In genomic region chr11:13327421-13327820, GRCh38 we compare ENCODE assay signal across 19 cellular contexts. TPM values are rescaled to one million over a fixed set of nuclear protein-coding genes. Genes with fewer than 3 reads are reported as not detected.
A peak's percentile ranks its signal among the peaks of the same experiment; 100 is the strongest.
DNase-seq lines count a peak whose midpoint lies in the region; ATAC-seq and TF ChIP-seq lines count a peak whose summit lies in the region.
"Had no signal": no experiment of that assay in that cellular context is flagged by ENCODE, and none has a peak within 500 bp of the region (broad histone marks: within the 10 kb centered on the region; RNA-seq: fewer than 3 reads in every experiment).

No MANE protein-coding gene starts in this region.

- no peaks in the 10 kb centered on the region for H3K9me3 Mint-ChIP-seq in natural killer cell
- no peaks in the 10 kb centered on the region for H3K9me3 Mint-ChIP-seq in natural killer cell treated with Interleukin-12 subunit alpha and Interleukin-12 subunit beta and Interleukin-15 and Interleukin-18, amount 100 ng/mL, for 72 hours
- no peaks in the 10 kb centered on the region for H3K9me3 Mint-ChIP-seq in stimulated activated memory B cell treated with anti-CD40 and anti-IgM and Interleukin-4, amounts not matched to agents 10 μg/mL and 1 μg/mL and 100 μg/mL, for 72 hours
- H3K9me3 Mint-ChIP-seq: activated naive CD4-positive, alpha-beta T cell treated with anti-CD3 and anti-CD28 coated beads, Interleukin-2, amount 50 U/mL, for 72 hours; activated T-cell treated with anti-CD3 and anti-CD28 coated beads, Interleukin-2, amount 50 U/mL, for 72 hours; neural crest cell had no signal

- no peak overlapping the region for H3K4me3 Mint-ChIP-seq in natural killer cell
- H3K4me3 Mint-ChIP-seq in natural killer cell treated with Interleukin-12 subunit alpha and Interleukin-12 subunit beta and Interleukin-15 and Interleukin-18, amount 100 ng/mL, for 72 hours: no peak overlapping the region
- no peak overlapping the region for H3K4me3 Mint-ChIP-seq in stimulated activated memory B cell treated with anti-CD40 and anti-IgM and Interleukin-4, amounts not matched to agents 10 μg/mL and 1 μg/mL and 100 μg/mL, for 72 hours
- H3K4me3 Mint-ChIP-seq: activated T-cell treated with anti-CD3 and anti-CD28 coated beads, Interleukin-2, amount 50 U/mL, for 72 hours; neural crest cell had no signal

- H3K27me3 Mint-ChIP-seq in natural killer cell (ENCODE audit: low read depth in 2 of 2): no peaks in the 10 kb centered on the region
- no peaks in the 10 kb centered on the region for H3K27me3 Mint-ChIP-seq in natural killer cell treated with Interleukin-12 subunit alpha and Interleukin-12 subunit beta and Interleukin-15 and Interleukin-18, amount 100 ng/mL, for 72 hours
- H3K27me3 Mint-ChIP-seq in stimulated activated memory B cell treated with anti-CD40 and anti-IgM and Interleukin-4, amounts not matched to agents 10 μg/mL and 1 μg/mL and 100 μg/mL, for 72 hours: no peaks in the 10 kb centered on the region

- peak overlapping the region in 1 of 5 donors; percentile 3 for H3K9ac ChIP-seq in subcutaneous abdominal adipose tissue (ENCODE audit: low read length in 5 of 5)

- ATAC-seq in natural killer cell (no peak), HG03039 (IDR thresholded peaks at IDR 0.05; ENCODE audit: unreplicated experiment) (no peak), GM21526 (IDR thresholded peaks at IDR 0.05; ENCODE audit: low FRiP score, unreplicated experiment) (no peak)
- ATAC-seq in natural killer cell treated with Interleukin-12 subunit alpha and Interleukin-12 subunit beta and Interleukin-15 and Interleukin-18, amount 100 ng/mL, for 72 hours: no peak
- no peak for ATAC-seq in stimulated activated memory B cell treated with anti-CD40 and anti-IgM and Interleukin-4, amounts not matched to agents 10 μg/mL and 1 μg/mL and 100 μg/mL, for 72 hours
- ATAC-seq: activated naive CD4-positive, alpha-beta T cell treated with anti-CD3 and anti-CD28 coated beads, Interleukin-2, amount 50 U/mL, for 72 hours; activated T-cell treated with anti-CD3 and anti-CD28 coated beads, Interleukin-2, amount 50 U/mL, for 72 hours; left lung; SK-N-SH treated with all-trans-retinoic acid at 6 μM for 48 hours had no signal

- peaks cover 0 to 43% (median 38%) of the 10 kb centered on the region in 5 donors for H3K4me1 ChIP-seq in subcutaneous abdominal adipose tissue (ENCODE audit: control insufficient read depth in 5 of 5, insufficient read depth in 5 of 5, low read length in 5 of 5)

- no peak overlapping the region for H3K4me3 ChIP-seq in subcutaneous abdominal adipose tissue (ENCODE audit: low read depth in 1 of 5, low read length in 5 of 5)
- H3K4me3 ChIP-seq: left lung had no signal

- TF ChIP-seq CTCF in natural killer cell (IDR thresholded peaks at IDR 0.05): no peak

- peak overlapping the region; percentile 78 to 79 for H3K27ac Mint-ChIP-seq in natural killer cell
- H3K27ac Mint-ChIP-seq in natural killer cell treated with Interleukin-12 subunit alpha and Interleukin-12 subunit beta and Interleukin-15 and Interleukin-18, amount 100 ng/mL, for 72 hours: peak overlapping the region in 1 of 2 donors; percentile 36
- no peak overlapping the region for H3K27ac Mint-ChIP-seq in stimulated activated memory B cell treated with anti-CD40 and anti-IgM and Interleukin-4, amounts not matched to agents 10 μg/mL and 1 μg/mL and 100 μg/mL, for 72 hours
- H3K27ac Mint-ChIP-seq: activated T-cell treated with anti-CD3 and anti-CD28 coated beads, Interleukin-2, amount 50 U/mL, for 72 hours had no signal

- H3K27me3 ChIP-seq in subcutaneous abdominal adipose tissue (ENCODE audit: control insufficient read depth in 5 of 5, insufficient read depth in 4 of 5, low read length in 5 of 5): no peaks in the 10 kb centered on the region
- H3K27me3 ChIP-seq: left lung had no signal

- H3K4me1 Mint-ChIP-seq in natural killer cell: peaks cover 73 to 81% of the 10 kb centered on the region in 2 donors
- peaks cover 44 to 58% of the 10 kb centered on the region in 2 donors for H3K4me1 Mint-ChIP-seq in natural killer cell treated with Interleukin-12 subunit alpha and Interleukin-12 subunit beta and Interleukin-15 and Interleukin-18, amount 100 ng/mL, for 72 hours (ENCODE audit: low read depth in 2 of 2)
- peaks cover 7% of the 10 kb centered on the region for H3K4me1 Mint-ChIP-seq in stimulated activated memory B cell treated with anti-CD40 and anti-IgM and Interleukin-4, amounts not matched to agents 10 μg/mL and 1 μg/mL and 100 μg/mL, for 72 hours

- H3K27ac ChIP-seq in subcutaneous abdominal adipose tissue (ENCODE audit: low read depth, low read length): peak overlapping the region; percentile 35
- H3K27ac ChIP-seq: left lung, RWPE1 had no signal

- peaks cover 0 to 3% (median under 1%) of the 10 kb centered on the region in 5 donors for H3K36me3 ChIP-seq in subcutaneous abdominal adipose tissue (ENCODE audit: control insufficient read depth in 5 of 5, insufficient read depth in 5 of 5, low read length in 5 of 5)
- H3K36me3 ChIP-seq: left lung had no signal

- DNase-seq in natural killer cell (no peak), NCI-H69 (lab: John Stamatoyannopoulos, UW) (peak; percentile 71), dermis blood vessel endothelial cell (peak; percentile 35)
- DNase-seq in natural killer cell treated with Interleukin-12 subunit alpha and Interleukin-12 subunit beta and Interleukin-15 and Interleukin-18, amount 100 ng/mL, for 72 hours (ENCODE audit: low spot score): no peak
- DNase-seq: activated T-cell treated with anti-CD3 and anti-CD28 coated beads, Interleukin-2, amount 50 U/mL, for 72 hours; Caco-2; Karpas-422; left lung; midbrain; small intestine; T-helper 9 cell had no signal

- no peaks in the 10 kb centered on the region for H3K9me3 ChIP-seq in subcutaneous abdominal adipose tissue (ENCODE audit: control insufficient read depth in 5 of 5, low read length in 5 of 5)
- H3K9me3 ChIP-seq: Caco-2, left lung had no signal

- intact Hi-C loops in natural killer cell (cut with micrococcal nuclease): no loop called here

- H3K36me3 Mint-ChIP-seq in natural killer cell: no peaks in the 10 kb centered on the region
- peaks cover 4% of the 10 kb centered on the region for H3K36me3 Mint-ChIP-seq in natural killer cell treated with Interleukin-12 subunit alpha and Interleukin-12 subunit beta and Interleukin-15 and Interleukin-18, amount 100 ng/mL, for 72 hours
- peaks cover 21% of the 10 kb centered on the region for H3K36me3 Mint-ChIP-seq in stimulated activated memory B cell treated with anti-CD40 and anti-IgM and Interleukin-4, amounts not matched to agents 10 μg/mL and 1 μg/mL and 100 μg/mL, for 72 hours
- H3K36me3 Mint-ChIP-seq: activated naive CD4-positive, alpha-beta T cell treated with anti-CD3 and anti-CD28 coated beads, Interleukin-2, amount 50 U/mL, for 72 hours had no signal

RNA-seq across cellular contexts. Expression of gene BMAL1, which starts 49.8 kb away (rescaled TPM):
- 100 to 1,000 TPM; 142 to 162 (median 145) TPM for total RNA-seq in natural killer cell
- 10 to 100 TPM; 61.4 to 82.1 TPM for total RNA-seq in natural killer cell treated with Interleukin-12 subunit alpha and Interleukin-12 subunit beta and Interleukin-15 and Interleukin-18, amount 100 ng/mL, for 72 hours
- total RNA-seq in dermis blood vessel endothelial cell: 11.6 and 13.3 TPM in 2 replicates

Comparison
In these comparisons a context has a peak if more than half of its experiments do, and no peak if none do; other contexts are left out.
1. DNase-seq: peak in NCI-H69 (single experiment) and dermis blood vessel endothelial cell (single experiment); none in natural killer cell (single experiment) and natural killer cell treated with Interleukin-12 subunit alpha and Interleukin-12 subunit beta and Interleukin-15 and Interleukin-18, amount 100 ng/mL, for 72 hours (single experiment).